In the genomic region with DNA sequence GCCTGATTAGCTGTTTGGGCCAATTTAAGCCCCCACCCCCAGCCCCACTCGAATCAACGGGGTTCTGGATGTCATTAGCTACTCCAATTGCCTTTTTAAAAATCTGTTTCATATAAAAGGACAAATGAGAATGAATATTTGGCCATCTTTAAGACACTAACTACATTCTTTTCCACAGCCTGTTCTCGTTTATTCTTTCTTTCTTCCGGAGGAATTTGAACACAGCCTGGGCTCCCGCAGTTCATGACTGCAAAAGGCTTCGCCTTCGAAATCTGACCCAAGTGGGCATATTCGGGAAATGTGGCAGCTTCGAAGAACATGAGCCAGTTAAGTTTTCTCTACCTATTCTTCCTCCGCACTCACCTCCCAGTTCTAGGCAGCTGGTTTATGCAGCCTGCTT, we compare ENCODE assay signal across 36 cellular contexts. TPM values are rescaled to one million over a fixed set of nuclear protein-coding genes. Genes with fewer than 3 reads are reported as not detected.
"Had no signal": no experiment of that assay in that cellular context is flagged by ENCODE, and none has a peak within 500 bp of the region (broad histone marks: within the 10 kb centered on the region; RNA-seq: fewer than 3 reads in every experiment).

No MANE protein-coding gene starts in this region.

- DNase-seq: activated B cell treated with CpG ODN at 0.5 μM for 24 hours; activated CD4-positive, alpha-beta memory T cell treated with anti-CD3 and anti-CD28 coated beads for 36 hours; activated CD4-positive, alpha-beta T cell treated with anti-CD3 and anti-CD28 coated beads for 4 hours; activated CD4-positive, alpha-beta T cell treated with anti-CD3 and anti-CD28 coated beads, Interleukin-2, amount 10 ng/mL, durations not matched to agents 24 days and 14 days; activated CD4-positive, alpha-beta T cell treated with anti-CD3 and anti-CD28 coated beads, Interleukin-2, amount 50 U/mL, for 1 hour; activated CD4-positive, alpha-beta T cell treated with anti-CD3 and anti-CD28 coated beads, Interleukin-2, amount 50 U/mL, for 4 hours; activated CD4-positive, CD25-positive, alpha-beta regulatory T cell treated with anti-CD3 and anti-CD28 coated beads, Interleukin-2, amount 50 U/mL, for 72 hours; activated CD8-positive, alpha-beta memory T cell treated with anti-CD3 and anti-CD28 coated beads for 24 hours; activated CD8-positive, alpha-beta memory T cell treated with anti-CD3 and anti-CD28 coated beads, Interleukin-2, amount 10 ng/mL, durations not matched to agents 7 days and 5 days; activated CD8-positive, alpha-beta memory T cell treated with anti-CD3 and anti-CD28 coated beads, Interleukin-2, amount 50 U/mL, for 48 hours; activated CD8-positive, alpha-beta T cell treated with anti-CD3 and anti-CD28 coated beads for 36 hours; activated effector memory CD4-positive, alpha-beta T cell treated with Interleukin-2 at 50 U/mL for 16 hours; activated gamma-delta T cell; activated naive CD4-positive, alpha-beta T cell treated with anti-CD3 and anti-CD28 coated beads, Interleukin-2, amount 10 ng/mL, durations not matched to agents 7 days and 5 days; activated naive CD4-positive, alpha-beta T cell treated with Interleukin-2 at 50 U/mL for 16 hours; activated naive CD8-positive, alpha-beta T cell treated with anti-CD3 and anti-CD28 coated beads, Interleukin-2, amount 10 ng/mL, durations not matched to agents 7 days and 5 days; activated naive CD8-positive, alpha-beta T cell treated with anti-CD3 and anti-CD28 coated beads, Interleukin-2, amount 50 U/mL, for 24 hours; activated T-cell treated with anti-CD3 and anti-CD28 coated beads, Interleukin-2, amount 50 U/mL, for 24 hours; activated T-cell treated with anti-CD3 and anti-CD28 coated beads, Interleukin-2, amount 50 U/mL, for 48 hours; amygdala; anterior cingulate cortex; caudate nucleus; cerebellar nuclear complex; T-helper 2 cell; T-helper 9 cell had no signal

- H3K36me3 Mint-ChIP-seq: activated CD4-positive, alpha-beta memory T cell treated with anti-CD3 and anti-CD28 coated beads for 36 hours; activated CD8-positive, alpha-beta memory T cell treated with anti-CD3 and anti-CD28 coated beads, Interleukin-2, amount 10 ng/mL, durations not matched to agents 7 days and 5 days; activated naive CD4-positive, alpha-beta T cell treated with anti-CD3 and anti-CD28 coated beads, Interleukin-2, amount 10 ng/mL, durations not matched to agents 7 days and 5 days; activated naive CD4-positive, alpha-beta T cell treated with anti-CD3 and anti-CD28 coated beads, Interleukin-2, amount 50 U/mL, for 24 hours; activated naive CD8-positive, alpha-beta T cell; activated naive CD8-positive, alpha-beta T cell treated with anti-CD3 and anti-CD28 coated beads, Interleukin-2, amount 10 ng/mL, durations not matched to agents 7 days and 5 days; brain had no signal

- H3K27ac Mint-ChIP-seq: activated B cell treated with CpG ODN at 0.5 μM for 24 hours; activated CD4-positive, alpha-beta memory T cell treated with anti-CD3 and anti-CD28 coated beads for 36 hours; activated CD4-positive, alpha-beta T cell treated with anti-CD3 and anti-CD28 coated beads, Interleukin-2, amount 10 ng/mL, durations not matched to agents 24 days and 14 days; activated CD8-positive, alpha-beta memory T cell treated with anti-CD3 and anti-CD28 coated beads, Interleukin-2, amount 10 ng/mL, durations not matched to agents 7 days and 5 days; activated CD8-positive, alpha-beta T cell treated with anti-CD3 and anti-CD28 coated beads for 36 hours; activated naive CD4-positive, alpha-beta T cell treated with anti-CD3 and anti-CD28 coated beads, Interleukin-2, amount 10 ng/mL, durations not matched to agents 7 days and 5 days; activated naive CD4-positive, alpha-beta T cell treated with anti-CD3 and anti-CD28 coated beads, Interleukin-2, amount 50 U/mL, for 24 hours; activated naive CD8-positive, alpha-beta T cell; activated naive CD8-positive, alpha-beta T cell treated with anti-CD3 and anti-CD28 coated beads, Interleukin-2, amount 10 ng/mL, durations not matched to agents 7 days and 5 days; activated naive CD8-positive, alpha-beta T cell treated with anti-CD3 and anti-CD28 coated beads, Interleukin-2, amount 50 U/mL, for 24 hours; activated T-cell treated with anti-CD3 and anti-CD28 coated beads, Interleukin-2, amount 50 U/mL, for 24 hours; activated T-helper 2 cell treated with anti-CD3 and anti-CD28 coated beads, Interferon-gamma antibody, Interleukin-2, Interleukin-4, amounts not matched to agents 10 μg/mL and 5 μg/mL and 100 μg/mL, durations not matched to agents 14 hours and 24 hours and 36 hours; T-helper 1 cell treated with Interleukin-12 subunit alpha and Interleukin-12 subunit beta and Interleukin-4 antibody, amounts not matched to agents 30 μg/mL and 1 μg/mL, for 36 hours; T-helper 2 cell treated with Interferon-gamma antibody and Interleukin-4, amounts not matched to agents 5 μg/mL and 100 μg/mL, for 36 hours had no signal

- H3K4me3 ChIP-seq: ascending aorta, cardiac muscle cell had no signal

- ATAC-seq: activated CD8-positive, alpha-beta memory T cell treated with anti-CD3 and anti-CD28 coated beads, Interleukin-2, amount 10 ng/mL, durations not matched to agents 7 days and 5 days; activated CD8-positive, alpha-beta T cell treated with anti-CD3 and anti-CD28 coated beads for 36 hours; activated naive CD8-positive, alpha-beta T cell treated with anti-CD3 and anti-CD28 coated beads, Interleukin-2, amount 50 U/mL, for 24 hours had no signal

- H3K9me3 Mint-ChIP-seq: activated B cell treated with CpG ODN at 0.5 μM for 24 hours; activated CD4-positive, alpha-beta memory T cell treated with anti-CD3 and anti-CD28 coated beads for 36 hours; activated CD4-positive, alpha-beta T cell treated with anti-CD3 and anti-CD28 coated beads, Interleukin-2, amount 10 ng/mL, durations not matched to agents 24 days and 14 days; activated naive CD4-positive, alpha-beta T cell treated with anti-CD3 and anti-CD28 coated beads, Interleukin-2, amount 10 ng/mL, durations not matched to agents 7 days and 5 days; activated naive CD4-positive, alpha-beta T cell treated with anti-CD3 and anti-CD28 coated beads, Interleukin-2, amount 50 U/mL, for 24 hours; activated naive CD8-positive, alpha-beta T cell treated with anti-CD3 and anti-CD28 coated beads, Interleukin-2, amount 10 ng/mL, durations not matched to agents 7 days and 5 days; activated naive CD8-positive, alpha-beta T cell treated with anti-CD3 and anti-CD28 coated beads, Interleukin-2, amount 50 U/mL, for 24 hours; activated T-cell treated with anti-CD3 and anti-CD28 coated beads, Interleukin-2, amount 50 U/mL, for 24 hours; activated T-helper 2 cell treated with anti-CD3 and anti-CD28 coated beads, Interferon-gamma antibody, Interleukin-2, Interleukin-4, amounts not matched to agents 10 μg/mL and 5 μg/mL and 100 μg/mL, durations not matched to agents 14 hours and 24 hours and 36 hours; central memory CD8-positive, alpha-beta T cell; T-helper 1 cell treated with Interleukin-12 subunit alpha and Interleukin-12 subunit beta and Interleukin-4 antibody, amounts not matched to agents 30 μg/mL and 1 μg/mL, for 36 hours; T-helper 2 cell treated with Interferon-gamma antibody and Interleukin-4, amounts not matched to agents 5 μg/mL and 100 μg/mL, for 36 hours had no signal

- H3K4me3 Mint-ChIP-seq: activated B cell treated with CpG ODN at 0.5 μM for 24 hours; activated CD4-positive, alpha-beta memory T cell treated with anti-CD3 and anti-CD28 coated beads for 36 hours; activated CD4-positive, alpha-beta T cell treated with anti-CD3 and anti-CD28 coated beads, Interleukin-2, amount 10 ng/mL, durations not matched to agents 24 days and 14 days; activated CD8-positive, alpha-beta memory T cell treated with anti-CD3 and anti-CD28 coated beads, Interleukin-2, amount 10 ng/mL, durations not matched to agents 7 days and 5 days; activated CD8-positive, alpha-beta T cell treated with anti-CD3 and anti-CD28 coated beads for 36 hours; activated naive CD4-positive, alpha-beta T cell treated with anti-CD3 and anti-CD28 coated beads, Interleukin-2, amount 10 ng/mL, durations not matched to agents 7 days and 5 days; activated naive CD4-positive, alpha-beta T cell treated with anti-CD3 and anti-CD28 coated beads, Interleukin-2, amount 50 U/mL, for 24 hours; activated naive CD8-positive, alpha-beta T cell; activated naive CD8-positive, alpha-beta T cell treated with anti-CD3 and anti-CD28 coated beads, Interleukin-2, amount 10 ng/mL, durations not matched to agents 7 days and 5 days; activated naive CD8-positive, alpha-beta T cell treated with anti-CD3 and anti-CD28 coated beads, Interleukin-2, amount 50 U/mL, for 24 hours; activated T-cell treated with anti-CD3 and anti-CD28 coated beads, Interleukin-2, amount 50 U/mL, for 24 hours; brain; central memory CD8-positive, alpha-beta T cell; T-helper 1 cell treated with Interleukin-12 subunit alpha and Interleukin-12 subunit beta and Interleukin-4 antibody, amounts not matched to agents 30 μg/mL and 1 μg/mL, for 36 hours; T-helper 2 cell treated with Interferon-gamma antibody and Interleukin-4, amounts not matched to agents 5 μg/mL and 100 μg/mL, for 36 hours had no signal

- H3K36me3 ChIP-seq: ascending aorta, cardiac muscle cell had no signal

- H3K9me3 ChIP-seq: ascending aorta had no signal

- H3K27me3 Mint-ChIP-seq: activated CD4-positive, alpha-beta T cell treated with anti-CD3 and anti-CD28 coated beads, Interleukin-2, amount 10 ng/mL, durations not matched to agents 24 days and 14 days; activated CD8-positive, alpha-beta memory T cell treated with anti-CD3 and anti-CD28 coated beads, Interleukin-2, amount 10 ng/mL, durations not matched to agents 7 days and 5 days; activated CD8-positive, alpha-beta T cell treated with anti-CD3 and anti-CD28 coated beads for 36 hours; activated naive CD4-positive, alpha-beta T cell treated with anti-CD3 and anti-CD28 coated beads, Interleukin-2, amount 50 U/mL, for 24 hours; activated naive CD8-positive, alpha-beta T cell; activated T-cell treated with anti-CD3 and anti-CD28 coated beads, Interleukin-2, amount 50 U/mL, for 24 hours; central memory CD8-positive, alpha-beta T cell had no signal

- H3K27me3 ChIP-seq: ascending aorta, cardiac muscle cell had no signal

- H3K27ac ChIP-seq: ascending aorta, cardiac muscle cell, VCaP had no signal

RNA-seq across cellular contexts. Expression of a gene that starts 49.4 kb away (rescaled TPM):
- total RNA-seq: bronchial epithelial cell had no signal
